In genomic region chr1:195939844-195940243, GRCh38 we compare ENCODE assay signal across 13 cellular contexts.
DNase-seq lines count a peak whose midpoint lies in the region; ATAC-seq and TF ChIP-seq lines count a peak whose summit lies in the region.
"Had no signal": no experiment of that assay in that cellular context is flagged by ENCODE, and none has a peak within 500 bp of the region (broad histone marks: within the 10 kb centered on the region; RNA-seq: fewer than 3 reads in every experiment).

No MANE protein-coding gene starts in this region.

- no peaks in the 10 kb centered on the region for H3K9me3 Mint-ChIP-seq in GM23338
- peaks cover 1% of the 10 kb centered on the region for H3K9me3 Mint-ChIP-seq in activated naive CD4-positive, alpha-beta T cell treated with anti-CD3 and anti-CD28 coated beads for 36 hours
- H3K9me3 Mint-ChIP-seq: activated naive CD4-positive, alpha-beta T cell treated with anti-CD3 and anti-CD28 coated beads, Interleukin-2, amount 50 U/mL, for 24 hours had no signal

- H3F3A ChIP-seq in GM23338 (replicated peaks; ENCODE audit: low read depth) = no peaks in the 10 kb centered on the region
- H3F3A ChIP-seq in PC-3 (ENCODE audit: low read length, unreplicated experiment) = no peaks in the 10 kb centered on the region

- POLR2A ChIA-PET in BJ (lab: Charles Lee) = no interaction called here
- POLR2A ChIA-PET in PC-3 (lab: Charles Lee; ENCODE audit: unreplicated experiment) = no interaction called here

- no peak overlapping the region for H3K4me3 ChIP-seq in BJ (ENCODE audit: low read depth, low read length)
- no peak overlapping the region for H3K4me3 ChIP-seq in GM23338
- H3K4me3 ChIP-seq in PC-3 (ENCODE audit: low read length) = no peak overlapping the region
- H3K4me3 ChIP-seq in foreskin fibroblast (ENCODE audit: low read depth in 1 of 2, low read length in 2 of 2) = no peak overlapping the region
- H3K4me3 ChIP-seq: ovary, tibial nerve had no signal

- TF ChIP-seq CTCF in BJ (IDR thresholded peaks at IDR 0.05; ENCODE audit: insufficient read depth, low read depth, low read length) = 0 out of 2 replicates have a peak, but pooled peaks have one; percentile 9
- peak; percentile 71 to 85 for TF ChIP-seq CTCF in GM23338 (conservative IDR thresholded peaks at IDR 0.05; ENCODE audit: low read depth in 2 of 2)
- TF ChIP-seq CTCF in PC-3 (conservative IDR thresholded peaks at IDR 0.05; ENCODE audit: low read depth, low read length) = peak; percentile 52
- TF ChIP-seq CTCF in foreskin fibroblast (IDR thresholded peaks at IDR 0.05; ENCODE audit: low read depth, low read length) = peak; percentile 8

- no peak overlapping the region for H3K9ac ChIP-seq in PC-3 (ENCODE audit: low read length)

- H3K27ac ChIP-seq in GM23338 (ENCODE audit: low read depth) (no peak overlapping the region; the same call in 1 of the 2 replicates), PC-3 (ENCODE audit: low read length) (no peak overlapping the region)
- H3K27ac ChIP-seq: ovary, tibial nerve had no signal

- H3K79me2 ChIP-seq in GM23338 (replicated peaks; ENCODE audit: insufficient read depth) (no peaks in the 10 kb centered on the region), PC-3 (ENCODE audit: low read length) (no peaks in the 10 kb centered on the region)

- no peaks in the 10 kb centered on the region for H3K36me3 Mint-ChIP-seq in GM23338 (ENCODE audit: low read depth)
- no peaks in the 10 kb centered on the region for H3K36me3 Mint-ChIP-seq in activated naive CD4-positive, alpha-beta T cell treated with anti-CD3 and anti-CD28 coated beads for 36 hours (ENCODE audit: low read depth)
- H3K36me3 Mint-ChIP-seq: activated naive CD4-positive, alpha-beta T cell treated with anti-CD3 and anti-CD28 coated beads, Interleukin-2, amount 50 U/mL, for 24 hours had no signal

- intact Hi-C loops in PC-3 (cut with micrococcal nuclease) = loop anchor here (1.0 to 2.0 kb wide), 3 partner anchors 89 to 369 kb away; no protein-coding TSS in a partner anchor
- intact Hi-C loops in activated naive CD4-positive, alpha-beta T cell treated with anti-CD3 and anti-CD28 coated beads for 36 hours (cut with micrococcal nuclease) = no loop called here

- DNase-seq in BJ (ENCODE audit: low read depth) = no peak
- DNase-seq in GM23338 (ENCODE audit: low spot score) = peak; percentile 83
- DNase-seq in PC-3 = peak; percentile 42
- no peak for DNase-seq in foreskin fibroblast
- DNase-seq in activated naive CD4-positive, alpha-beta T cell treated with anti-CD3 and anti-CD28 coated beads for 36 hours = no peak
- no peak for DNase-seq in NCI-H2029 (lab: John Stamatoyannopoulos, UW)
- DNase-seq in NCI-H2107 (lab: John Stamatoyannopoulos, UW) = no peak
- DNase-seq: activated CD4-positive, alpha-beta T cell treated with anti-CD3 and anti-CD28 coated beads for 48 hours; effector memory CD8-positive, alpha-beta T cell; ovary had no signal

- H3K4me2 ChIP-seq in GM23338 (no peak overlapping the region), PC-3 (ENCODE audit: low read length) (no peak overlapping the region)

- peaks cover 15% of the 10 kb centered on the region for H3K4me1 Mint-ChIP-seq in GM23338
- no peaks in the 10 kb centered on the region for H3K4me1 Mint-ChIP-seq in activated naive CD4-positive, alpha-beta T cell treated with anti-CD3 and anti-CD28 coated beads for 36 hours (ENCODE audit: low read depth)
- H3K4me1 Mint-ChIP-seq: activated naive CD4-positive, alpha-beta T cell treated with anti-CD3 and anti-CD28 coated beads, Interleukin-2, amount 50 U/mL, for 24 hours had no signal

- no peaks in the 10 kb centered on the region for H3K9me3 ChIP-seq in PC-3 (ENCODE audit: low read length)
- H3K9me3 ChIP-seq: ovary, tibial nerve had no signal

- H4K20me1 ChIP-seq in GM23338 (replicated peaks; ENCODE audit: insufficient read depth) (no peaks in the 10 kb centered on the region), PC-3 (ENCODE audit: low read length) (no peaks in the 10 kb centered on the region)

- no TSS peak for BruUV-seq in PC-3 (replicated peaks; lab: Mats Ljungman, UMichigan)

- H2AFZ ChIP-seq in GM23338 (peak overlapping the region; percentile 72; the same call in 1 of the 2 replicates), PC-3 (ENCODE audit: low read length) (no peak overlapping the region)

- no peaks in the 10 kb centered on the region for H3K9me2 ChIP-seq in GM23338 (ENCODE audit: insufficient read depth)
- H3K9me2 ChIP-seq in PC-3 (replicated peaks; ENCODE audit: low read length) = no peaks in the 10 kb centered on the region

- ATAC-seq in GM23338 (peak; percentile 97), PC-3 (peak; percentile 74), HG02840 (IDR thresholded peaks at IDR 0.05; ENCODE audit: low FRiP score, unreplicated experiment) (no peak)
- ATAC-seq: effector memory CD8-positive, alpha-beta T cell had no signal

- H3K27me3 ChIP-seq in BJ (ENCODE audit: control insufficient read depth, insufficient read depth, low read length) = no peaks in the 10 kb centered on the region
- no peaks in the 10 kb centered on the region for H3K27me3 ChIP-seq in GM23338 (ENCODE audit: insufficient read depth)
- H3K27me3 ChIP-seq in PC-3 (ENCODE audit: low read length) = no peaks in the 10 kb centered on the region
- H3K27me3 ChIP-seq: ovary, tibial nerve had no signal

- H3K27ac Mint-ChIP-seq in GM23338 = peak overlapping the region; percentile 89
- no peak overlapping the region for H3K27ac Mint-ChIP-seq in activated naive CD4-positive, alpha-beta T cell treated with anti-CD3 and anti-CD28 coated beads for 36 hours
- H3K27ac Mint-ChIP-seq: activated naive CD4-positive, alpha-beta T cell treated with anti-CD3 and anti-CD28 coated beads, Interleukin-2, amount 50 U/mL, for 24 hours; effector memory CD8-positive, alpha-beta T cell had no signal

- H3K36me3 ChIP-seq in BJ (ENCODE audit: control insufficient read depth, insufficient read depth, low read length) = no peaks in the 10 kb centered on the region
- H3K36me3 ChIP-seq in GM23338 (ENCODE audit: insufficient read depth) = no peaks in the 10 kb centered on the region
- H3K36me3 ChIP-seq in PC-3 (ENCODE audit: low read depth, low read length) = no peaks in the 10 kb centered on the region
- H3K36me3 ChIP-seq: ovary, tibial nerve had no signal

- H3K4me1 ChIP-seq in GM23338 (ENCODE audit: insufficient read depth) (peaks cover 3% of the 10 kb centered on the region; the same call in 1 of the 2 replicates), PC-3 (ENCODE audit: insufficient read depth, low read length) (no peaks in the 10 kb centered on the region)
- H3K4me1 ChIP-seq: tibial nerve had no signal

- H3K27me3 Mint-ChIP-seq in GM23338 (ENCODE audit: insufficient read depth, low read depth, poor library complexity) = no peaks in the 10 kb centered on the region
- H3K27me3 Mint-ChIP-seq in activated naive CD4-positive, alpha-beta T cell treated with anti-CD3 and anti-CD28 coated beads for 36 hours (ENCODE audit: low read depth) = no peaks in the 10 kb centered on the region
- H3K27me3 Mint-ChIP-seq: activated naive CD4-positive, alpha-beta T cell treated with anti-CD3 and anti-CD28 coated beads, Interleukin-2, amount 50 U/mL, for 24 hours; effector memory CD8-positive, alpha-beta T cell had no signal

- CTCF ChIA-PET in BJ (lab: Yijun Ruan, JAX) (no interaction called here), PC-3 (lab: Charles Lee) (interaction anchor here (1.7 kb wide), 1 partner anchor 89 kb away, joined by 10 read pairs; no protein-coding TSS in a partner anchor)
- CTCF ChIA-PET in activated naive CD4-positive, alpha-beta T cell treated with anti-CD3 and anti-CD28 coated beads for 36 hours (lab: Charles Lee) = interaction anchor here (0.6 kb wide), 1 partner anchor 85 kb away, joined by 3 read pairs; no protein-coding TSS in a partner anchor

- no peak overlapping the region for H3K4me3 Mint-ChIP-seq in GM23338
- H3K4me3 Mint-ChIP-seq in activated naive CD4-positive, alpha-beta T cell treated with anti-CD3 and anti-CD28 coated beads for 36 hours = no peak overlapping the region
- H3K4me3 Mint-ChIP-seq: activated naive CD4-positive, alpha-beta T cell treated with anti-CD3 and anti-CD28 coated beads, Interleukin-2, amount 50 U/mL, for 24 hours; effector memory CD8-positive, alpha-beta T cell had no signal

Comparison
In these comparisons a context has a peak if more than half of its experiments do, and no peak if none do; other contexts are left out.
1. DNase-seq: peak in GM23338 (single experiment) and PC-3 (single experiment); none in BJ (single experiment), foreskin fibroblast (0 of 2), activated naive CD4-positive, alpha-beta T cell treated with anti-CD3 and anti-CD28 coated beads for 36 hours (single experiment), NCI-H2029 (single experiment) and NCI-H2107 (single experiment).
2. CTCF ChIP-seq: peak in every context shown above with its lines; median percentile 78 in GM23338; 52 in PC-3; 9 in BJ; 8 in foreskin fibroblast.